Comparison of ENCODE assay signal across 17 cellular contexts in genomic region chr7:110204527-110204926, GRCh38.
DNase-seq lines count a peak whose midpoint lies in the region; ATAC-seq, FAIRE-seq and TF ChIP-seq lines count a peak whose summit lies in the region.
"Had no signal": no experiment of that assay in that cellular context is flagged by ENCODE, and none has a peak within 500 bp of the region (broad histone marks: within the 10 kb centered on the region; RNA-seq: fewer than 3 reads in every experiment).

No MANE protein-coding gene starts in this region.

- H3K4me1 ChIP-seq in A549, result no peaks in the 10 kb centered on the region
- no peaks in the 10 kb centered on the region for H3K4me1 ChIP-seq in spleen
- no peaks in the 10 kb centered on the region for H3K4me1 ChIP-seq in upper lobe of left lung
- H3K4me1 ChIP-seq in tibial artery, result no peaks in the 10 kb centered on the region
- H3K4me1 ChIP-seq: BLaER1 treated with 17β-estradiol and CSF1 and Interleukin-3, amounts not matched to agents 10 nM and 100 nM; colonic mucosa; lower lobe of right lung; stomach had no signal

- intact Hi-C loops in spleen (cut with DNase I; ENCODE audit: low total_unique reads) (no loop called here), tibial artery (cut with DNase I; ENCODE audit: low total_unique reads) (no loop called here)

- H3K36me3 ChIP-seq in spleen (no peaks in the 10 kb centered on the region), upper lobe of left lung (no peaks in the 10 kb centered on the region), tibial artery (no peaks in the 10 kb centered on the region)
- H3K36me3 ChIP-seq: BLaER1 treated with 17β-estradiol and CSF1 and Interleukin-3, amounts not matched to agents 10 nM and 100 nM; colonic mucosa; lower lobe of right lung; stomach had no signal

- CTCF ChIA-PET in A549 (lab: Yijun Ruan, JAX), result interaction anchor here (0.7 to 1.0 kb wide), 2 partner anchors 17 to 334 kb away, joined by 3 read pairs; no protein-coding TSS in a partner anchor

- TF ChIP-seq EP300 in A549 (IDR thresholded peaks at IDR 0.05), result no peak
- no peak for TF ChIP-seq EP300 in upper lobe of left lung (IDR thresholded peaks at IDR 0.05)

- TF ChIP-seq RAD21 in A549 (conservative IDR thresholded peaks at IDR 0.05 in 1 of 2, IDR thresholded peaks at IDR 0.05 in 1 of 2), result peak; percentile 21 to 43; a peak in 3 of 5 replicates

- DNase-seq in A549 (ENCODE audit: low read depth in 1 of 2, low spot score in 1 of 2), result peak in 1 of 2 experiments; percentile 23
- DNase-seq in GM12865 (ENCODE audit: low read depth), result peak; percentile 2
- DNase-seq in RKO (ENCODE audit: low spot score), result peak; percentile 29
- peak; percentile 7 for DNase-seq in hepatic stellate cell (ENCODE audit: low spot score)
- DNase-seq in spleen, result no peak
- DNase-seq in NCI-H2107 treated with DMSO at 0.1 percent for 48 hours (lab: John Stamatoyannopoulos, UW; ENCODE audit: unreplicated experiment), result no peak
- DNase-seq in upper lobe of left lung, result no peak
- no peak for DNase-seq in tibial artery
- DNase-seq: activated CD4-positive, alpha-beta T cell treated with anti-CD3 and anti-CD28 coated beads for 4 hours; activated effector memory CD4-positive, alpha-beta T cell treated with Interleukin-2 at 50 U/mL for 16 hours; colonic mucosa; lower lobe of right lung; NCI-H146; stimulated activated CD4-positive, alpha-beta T cell treated with anti-CD3 and anti-CD28 coated beads, Interleukin-4, amount 100 ng/mL, for 1 hour; stomach had no signal

- ATAC-seq in A549, result peak; percentile 54 to 64; a peak in 5 of 6 replicates
- no peak for ATAC-seq in upper lobe of left lung (ENCODE audit: low FRiP score in 2 of 2)
- ATAC-seq: lower lobe of right lung had no signal

- H3K27me3 ChIP-seq in spleen (replicated peaks in 1 of 7), result no peaks in the 10 kb centered on the region
- no peaks in the 10 kb centered on the region for H3K27me3 ChIP-seq in upper lobe of left lung
- no peaks in the 10 kb centered on the region for H3K27me3 ChIP-seq in tibial artery
- H3K27me3 ChIP-seq: BLaER1 treated with 17β-estradiol and CSF1 and Interleukin-3, amounts not matched to agents 10 nM and 100 nM; colonic mucosa; stomach had no signal

- POLR2A ChIA-PET in A549 (lab: Yijun Ruan, JAX), result no interaction called here

- TF ChIP-seq POLR2A in A549 (IDR thresholded peaks at IDR 0.05; ENCODE audit: low read length), result no peak
- TF ChIP-seq POLR2A in spleen (IDR thresholded peaks at IDR 0.05), result no peak
- TF ChIP-seq POLR2A in upper lobe of left lung (IDR thresholded peaks at IDR 0.05), result no peak

- 54% methylated on average over 3 of the region's 4 CpGs for WGBS in A549 (ENCODE audit: missing lambda C conversion rate)
- 69 to 88% (median 81%) methylated on average over 4 of the region's 4 CpGs for WGBS in spleen, 5 donors
- 82 to 90% methylated on average over 4 of the region's 4 CpGs for WGBS in upper lobe of left lung, 2 donors

- no peak overlapping the region for H3K4me2 ChIP-seq in A549
- H3K4me2 ChIP-seq: BLaER1 treated with 17β-estradiol and CSF1 and Interleukin-3, amounts not matched to agents 10 nM and 100 nM had no signal

- H3K4me3 ChIP-seq in A549 (no peak overlapping the region), GM12865 (ENCODE audit: low read depth, low read length) (no peak overlapping the region), spleen (no peak overlapping the region), upper lobe of left lung (no peak overlapping the region), tibial artery (no peak overlapping the region)
- H3K4me3 ChIP-seq: BLaER1 treated with 17β-estradiol and CSF1 and Interleukin-3, amounts not matched to agents 10 nM and 100 nM; colonic mucosa; lower lobe of right lung; stomach had no signal

- H3K27ac ChIP-seq in A549, result no peak overlapping the region
- H3K27ac ChIP-seq in spleen, result no peak overlapping the region
- H3K27ac ChIP-seq in upper lobe of left lung, result no peak overlapping the region
- H3K27ac ChIP-seq in tibial artery, result no peak overlapping the region
- H3K27ac ChIP-seq: BLaER1 treated with 17β-estradiol and CSF1 and Interleukin-3, amounts not matched to agents 10 nM and 100 nM; colonic mucosa; lower lobe of right lung; stomach had no signal

- H3K9me3 ChIP-seq in A549 (no peaks in the 10 kb centered on the region), spleen (peaks cover 0 to 4% (median 0%) of the 10 kb centered on the region in 8 donors), upper lobe of left lung (no peaks in the 10 kb centered on the region), tibial artery (no peaks in the 10 kb centered on the region)
- H3K9me3 ChIP-seq: BLaER1 treated with 17β-estradiol and CSF1 and Interleukin-3, amounts not matched to agents 10 nM and 100 nM; colonic mucosa; lower lobe of right lung; stomach had no signal

- FAIRE-seq in A549 (lab: Jason Lieb, UNC), result no peak
- FAIRE-seq: frontal cortex had no signal

- TF ChIP-seq CTCF in A549 (IDR thresholded peaks at IDR 0.05) (no peak), GM12865 (IDR thresholded peaks at IDR 0.05; ENCODE audit: insufficient read depth, low read depth, low read length, missing control alignments) (peak; percentile 7), spleen (IDR thresholded peaks at IDR 0.05 in 8 of 11, conservative IDR thresholded peaks at IDR 0.05 in 3 of 11) (no peak), upper lobe of left lung (IDR thresholded peaks at IDR 0.05) (no peak), tibial artery (IDR thresholded peaks at IDR 0.05) (no peak)

TF ChIP-seq in A549, 52 proteins besides CTCF, POLR2A, EP300 and RAD21 (continues in another document):
- TF ChIP-seq ZNF302 (CRISPR knock-in tag; IDR thresholded peaks at IDR 0.05) (no peak), JUN (IDR thresholded peaks at IDR 0.05) (no peak), TP53 (CRISPR knock-in tag; IDR thresholded peaks at IDR 0.05) (no peak), SMC3 (IDR thresholded peaks at IDR 0.05) (no peak), BHLHE40 (IDR thresholded peaks at IDR 0.05; ENCODE audit: low read depth, low read length) (no peak), BCL3 (IDR thresholded peaks at IDR 0.05) (no peak), GATA3 (IDR thresholded peaks at IDR 0.05; ENCODE audit: borderline replicate concordance) (no peak), MYC (IDR thresholded peaks at IDR 0.05; ENCODE audit: borderline replicate concordance, low read length) (no peak), CEBPB (IDR thresholded peaks at IDR 0.05) (no peak), CBX8 (IDR thresholded peaks at IDR 0.05) (no peak), JUNB (IDR thresholded peaks at IDR 0.05) (no peak), CHD2 (IDR thresholded peaks at IDR 0.05; ENCODE audit: low read length, partially characterized antibody) (no peak), CHD4 (IDR thresholded peaks at IDR 0.05; ENCODE audit: borderline replicate concordance) (no peak), REST (IDR thresholded peaks at IDR 0.05) (no peak), HES2 (IDR thresholded peaks at IDR 0.05) (no peak), HMGXB4 (CRISPR knock-in tag; IDR thresholded peaks at IDR 0.05; ENCODE audit: borderline replicate concordance) (no peak)

Comparison
In these comparisons a context has a peak if more than half of its experiments do, and no peak if none do; other contexts are left out.
1. ATAC-seq: peak in A549 (2 of 2); none in upper lobe of left lung (0 of 2).
2. DNase-seq: peak in GM12865 (single experiment), RKO (single experiment) and hepatic stellate cell (single experiment); none in spleen (single experiment), NCI-H2107 treated with DMSO at 0.1 percent for 48 hours (single experiment), upper lobe of left lung (0 of 2) and tibial artery (0 of 2).